Comparison of ENCODE assay signal across 19 cellular contexts in the genomic region with DNA sequence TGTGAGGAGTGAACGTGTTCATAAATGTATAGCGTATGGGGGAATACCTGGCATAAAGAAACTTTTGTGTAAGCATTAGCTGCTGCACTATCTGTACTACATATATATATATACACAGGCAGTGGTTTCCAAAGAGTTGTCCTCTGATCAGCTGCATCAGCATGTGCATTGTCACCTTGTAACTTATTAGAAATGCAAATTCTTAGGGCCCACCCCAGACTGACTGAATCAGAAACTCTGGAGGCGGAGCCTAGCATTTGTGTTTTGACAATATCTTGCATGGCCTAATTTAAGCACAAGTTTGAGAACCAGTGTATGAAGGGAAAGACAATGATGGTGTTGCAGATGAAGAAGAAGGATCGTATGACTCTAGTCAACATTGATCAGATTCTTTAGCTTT.
DNase-seq lines count a peak whose midpoint lies in the region; ATAC-seq and TF ChIP-seq lines count a peak whose summit lies in the region.
"Had no signal": no experiment of that assay in that cellular context is flagged by ENCODE, and none has a peak within 500 bp of the region (broad histone marks: within the 10 kb centered on the region; RNA-seq: fewer than 3 reads in every experiment).

No MANE protein-coding gene starts in this region.

- intact Hi-C loops in colonic mucosa (cut with DNase I), result no loop called here
- intact Hi-C loops in CD4-positive, alpha-beta T cell (cut with DNase I, micrococcal nuclease), result no loop called here

- H3K4me1 Mint-ChIP-seq in CD4-positive, alpha-beta T cell (ENCODE audit: low read depth), result no peaks in the 10 kb centered on the region
- H3K4me1 Mint-ChIP-seq: activated naive CD8-positive, alpha-beta T cell treated with anti-CD3 and anti-CD28 coated beads for 36 hours; memory B cell; nephron had no signal

- no peak overlapping the region for H3K4me3 ChIP-seq in colonic mucosa
- H3K4me3 ChIP-seq: esophagus muscularis mucosa, stomach had no signal

- H3K27me3 Mint-ChIP-seq in CD4-positive, alpha-beta T cell, result no peaks in the 10 kb centered on the region
- H3K27me3 Mint-ChIP-seq: activated naive CD8-positive, alpha-beta T cell treated with anti-CD3 and anti-CD28 coated beads for 36 hours; memory B cell had no signal

- H3K27me3 ChIP-seq in colonic mucosa, result no peaks in the 10 kb centered on the region
- no peaks in the 10 kb centered on the region for H3K27me3 ChIP-seq in CD4-positive, alpha-beta T cell (ENCODE audit: control insufficient read depth, insufficient read depth, low read length)
- H3K27me3 ChIP-seq: brain microvascular endothelial cell, esophagus muscularis mucosa, stomach had no signal

- no peaks in the 10 kb centered on the region for H3K36me3 Mint-ChIP-seq in CD4-positive, alpha-beta T cell (ENCODE audit: low read depth)
- H3K36me3 Mint-ChIP-seq: activated naive CD8-positive, alpha-beta T cell treated with anti-CD3 and anti-CD28 coated beads for 36 hours; CD8-positive, alpha-beta T cell; memory B cell had no signal

- DNase-seq in NCI-H2227 (lab: John Stamatoyannopoulos, UW; ENCODE audit: unreplicated experiment) (no peak), colonic mucosa (no peak)
- no peak for DNase-seq in CD4-positive, alpha-beta T cell
- DNase-seq: activated naive CD8-positive, alpha-beta T cell treated with anti-CD3 and anti-CD28 coated beads for 36 hours; activated T-cell treated with anti-CD3 and anti-CD28 coated beads, Interleukin-2, amount 50 U/mL, for 48 hours; brain microvascular endothelial cell; CD8-positive, alpha-beta T cell; EL; NCI-H146; stomach had no signal

- TF ChIP-seq CTCF in colonic mucosa (IDR thresholded peaks at IDR 0.05), result no peak
- TF ChIP-seq CTCF in CD4-positive, alpha-beta T cell (IDR thresholded peaks at IDR 0.05), result no peak

- H3K9me3 Mint-ChIP-seq in CD4-positive, alpha-beta T cell, result no peaks in the 10 kb centered on the region
- H3K9me3 Mint-ChIP-seq: CD8-positive, alpha-beta T cell; memory B cell; nephron had no signal

- TF ChIP-seq POLR2A in GM18505 (IDR thresholded peaks at IDR 0.05; ENCODE audit: borderline replicate concordance, extremely low read depth, insufficient read depth, insufficient read length), result no peak

- no peaks in the 10 kb centered on the region for H3K4me1 ChIP-seq in colonic mucosa
- H3K4me1 ChIP-seq: esophagus muscularis mucosa, stomach had no signal

- H3K9me3 ChIP-seq in colonic mucosa, result no peaks in the 10 kb centered on the region
- H3K9me3 ChIP-seq in CD4-positive, alpha-beta T cell (ENCODE audit: control insufficient read depth, low read length), result no peaks in the 10 kb centered on the region
- H3K9me3 ChIP-seq: esophagus muscularis mucosa had no signal

- no peak overlapping the region for H3K9ac ChIP-seq in colonic mucosa (ENCODE audit: low read depth in 2 of 2, low read length in 2 of 2)

- POLR2A ChIA-PET in CD4-positive, alpha-beta T cell (lab: Charles Lee), result no interaction called here

- no peak overlapping the region for H3K27ac ChIP-seq in colonic mucosa
- no peak overlapping the region for H3K27ac ChIP-seq in CD4-positive, alpha-beta T cell (ENCODE audit: low read depth, low read length)
- H3K27ac ChIP-seq: brain microvascular endothelial cell, esophagus muscularis mucosa, stomach had no signal

- CTCF ChIA-PET in CD4-positive, alpha-beta T cell (lab: Charles Lee), result no interaction called here

- no peak overlapping the region for H3K4me3 Mint-ChIP-seq in CD4-positive, alpha-beta T cell
- H3K4me3 Mint-ChIP-seq: activated naive CD8-positive, alpha-beta T cell treated with anti-CD3 and anti-CD28 coated beads for 36 hours; CD8-positive, alpha-beta T cell; memory B cell; nephron had no signal

- no peaks in the 10 kb centered on the region for H3K36me3 ChIP-seq in colonic mucosa
- H3K36me3 ChIP-seq: brain microvascular endothelial cell, esophagus muscularis mucosa, stomach had no signal

- H3K27ac Mint-ChIP-seq in CD4-positive, alpha-beta T cell, result no peak overlapping the region
- H3K27ac Mint-ChIP-seq: activated naive CD8-positive, alpha-beta T cell treated with anti-CD3 and anti-CD28 coated beads for 36 hours; CD8-positive, alpha-beta T cell; memory B cell; nephron had no signal

- peak; percentile 73 for ATAC-seq in GM18505 (IDR thresholded peaks at IDR 0.05; ENCODE audit: unreplicated experiment)
- peak; percentile 70 for ATAC-seq in GM19395 (IDR thresholded peaks at IDR 0.05; ENCODE audit: unreplicated experiment)
- peak; percentile 79 for ATAC-seq in HG02798 (IDR thresholded peaks at IDR 0.05; ENCODE audit: poor library complexity, unreplicated experiment)
- ATAC-seq in HG03378 (IDR thresholded peaks at IDR 0.05; ENCODE audit: unreplicated experiment), result peak; percentile 53
- no peak for ATAC-seq in HG03139 (IDR thresholded peaks at IDR 0.05; ENCODE audit: unreplicated experiment)
- no peak for ATAC-seq in CD4-positive, alpha-beta T cell (ENCODE audit: poor library complexity)
- ATAC-seq: CD8-positive, alpha-beta T cell; SK-N-SH treated with all-trans-retinoic acid at 6 μM for 48 hours had no signal

Comparison
In these comparisons a context has a peak if more than half of its experiments do, and no peak if none do; other contexts are left out.
1. ATAC-seq: peak in GM18505 (single experiment), GM19395 (single experiment), HG02798 (single experiment) and HG03378 (single experiment); none in HG03139 (single experiment) and CD4-positive, alpha-beta T cell (single experiment).